Comparison of ENCODE assay signal across 30 cellular contexts in the genomic region with DNA sequence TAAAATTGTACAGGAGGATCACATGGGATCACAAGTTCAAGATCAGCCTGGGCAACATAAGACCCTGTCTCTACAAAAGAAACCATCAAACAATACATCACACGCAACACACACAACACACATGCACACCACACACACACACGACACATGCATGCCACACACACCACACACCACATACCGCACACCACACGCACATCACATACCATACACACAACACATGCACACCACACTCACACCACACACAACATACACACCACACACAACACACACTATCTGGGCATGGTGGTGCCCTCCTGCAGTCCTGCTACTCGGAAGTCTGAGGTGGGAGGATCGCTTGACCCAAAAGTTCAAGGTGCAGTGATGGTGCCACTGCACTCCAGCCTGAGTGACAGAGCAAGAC.
"Had no signal": no experiment of that assay in that cellular context is flagged by ENCODE, and none has a peak within 500 bp of the region (broad histone marks: within the 10 kb centered on the region; RNA-seq: fewer than 3 reads in every experiment).

No MANE protein-coding gene starts in this region.

- FAIRE-seq: endometrium, keratinocyte, small intestine had no signal

- H3K36me3 Mint-ChIP-seq: activated naive CD4-positive, alpha-beta T cell treated with anti-CD3 and anti-CD28 coated beads, Interleukin-2, amount 50 U/mL, for 72 hours; stimulated activated memory B cell treated with anti-CD40 and anti-IgM and Interleukin-4, amounts not matched to agents 10 μg/mL and 1 μg/mL and 100 μg/mL, for 72 hours had no signal

- H3K4me3 ChIP-seq: body of pancreas, cardiac muscle cell, colonic mucosa, prostate gland, sigmoid colon, stomach, thyroid gland, upper lobe of right lung had no signal

- H3K27ac ChIP-seq: body of pancreas, cardiac muscle cell, colonic mucosa, neutrophil, prostate gland, sigmoid colon, stomach, thyroid gland, upper lobe of right lung had no signal

- H3K9me3 ChIP-seq: body of pancreas, colonic mucosa, neutrophil, prostate gland, sigmoid colon, stomach, thyroid gland, upper lobe of right lung had no signal

- H3K27ac Mint-ChIP-seq: activated CD4-positive, alpha-beta memory T cell treated with anti-CD3 and anti-CD28 coated beads, Interleukin-2, amount 10 ng/mL, durations not matched to agents 7 days and 5 days; activated CD4-positive, alpha-beta T cell treated with anti-CD3 and anti-CD28 coated beads, Interleukin-2, amount 10 ng/mL, durations not matched to agents 7 days and 5 days; stimulated activated memory B cell treated with anti-CD40 and anti-IgM and Interleukin-4, amounts not matched to agents 10 μg/mL and 1 μg/mL and 100 μg/mL, for 72 hours; T-helper 17 cell had no signal

- ATAC-seq: activated naive CD4-positive, alpha-beta T cell treated with anti-CD3 and anti-CD28 coated beads, Interleukin-2, amount 50 U/mL, for 72 hours; body of pancreas; left cardiac atrium; left ventricle myocardium superior; stimulated activated memory B cell treated with anti-CD40 and anti-IgM and Interleukin-4, amounts not matched to agents 10 μg/mL and 1 μg/mL and 100 μg/mL, for 72 hours; T-helper 17 cell; upper lobe of right lung had no signal

- H3K36me3 ChIP-seq: cardiac muscle cell, colonic mucosa, neutrophil, prostate gland, sigmoid colon, stomach, thyroid gland, upper lobe of right lung had no signal

- H3K27me3 Mint-ChIP-seq: activated CD4-positive, alpha-beta T cell treated with anti-CD3 and anti-CD28 coated beads, Interleukin-2, amount 10 ng/mL, durations not matched to agents 7 days and 5 days had no signal

- H3K4me3 Mint-ChIP-seq: activated CD4-positive, alpha-beta memory T cell treated with anti-CD3 and anti-CD28 coated beads, Interleukin-2, amount 10 ng/mL, durations not matched to agents 7 days and 5 days; activated CD4-positive, alpha-beta T cell treated with anti-CD3 and anti-CD28 coated beads, Interleukin-2, amount 10 ng/mL, durations not matched to agents 7 days and 5 days; stimulated activated memory B cell treated with anti-CD40 and anti-IgM and Interleukin-4, amounts not matched to agents 10 μg/mL and 1 μg/mL and 100 μg/mL, for 72 hours; T-helper 17 cell had no signal

- DNase-seq: activated CD4-positive, alpha-beta memory T cell treated with anti-CD3 and anti-CD28 coated beads, Interleukin-2, amount 10 ng/mL, durations not matched to agents 7 days and 5 days; activated CD4-positive, alpha-beta T cell treated with anti-CD3 and anti-CD28 coated beads, Interleukin-2, amount 10 ng/mL, durations not matched to agents 7 days and 5 days; activated CD4-positive, CD25-positive, alpha-beta regulatory T cell treated with anti-CD3 and anti-CD28 coated beads, Interleukin-2, amount 50 U/mL, for 72 hours; activated naive CD4-positive, alpha-beta T cell; activated T-cell treated with anti-CD3 and anti-CD28 coated beads, Interleukin-2, amount 50 U/mL, for 48 hours; body of pancreas; cerebellar nuclear complex; colonic mucosa; effector CD8-positive, alpha-beta T cell; head of caudate nucleus; hippocampal formation; left cardiac atrium; left ventricle myocardium superior; retina; sigmoid colon; small intestine; stimulated activated CD4-positive, alpha-beta T cell treated with anti-CD3 and anti-CD28 coated beads, Interleukin-1b, Interleukin-23, amount 100 ng/mL, for 48 hours; stimulated activated CD4-positive, alpha-beta T cell treated with anti-CD3 and anti-CD28 coated beads, Interleukin-4, amount 100 ng/mL, for 4 hours; stimulated activated CD8-positive, alpha-beta memory T cell treated with anti-CD3 and anti-CD28 coated beads, Interleukin-4, amount 100 ng/mL, for 48 hours; stomach; T-helper 17 cell; thyroid gland; upper lobe of right lung had no signal

- H3K27me3 ChIP-seq: body of pancreas, cardiac muscle cell, colonic mucosa, neutrophil, sigmoid colon, stomach, thyroid gland, upper lobe of right lung had no signal

- H3K4me1 ChIP-seq: prostate gland, sigmoid colon, thyroid gland, upper lobe of right lung had no signal
